In the genomic region with DNA sequence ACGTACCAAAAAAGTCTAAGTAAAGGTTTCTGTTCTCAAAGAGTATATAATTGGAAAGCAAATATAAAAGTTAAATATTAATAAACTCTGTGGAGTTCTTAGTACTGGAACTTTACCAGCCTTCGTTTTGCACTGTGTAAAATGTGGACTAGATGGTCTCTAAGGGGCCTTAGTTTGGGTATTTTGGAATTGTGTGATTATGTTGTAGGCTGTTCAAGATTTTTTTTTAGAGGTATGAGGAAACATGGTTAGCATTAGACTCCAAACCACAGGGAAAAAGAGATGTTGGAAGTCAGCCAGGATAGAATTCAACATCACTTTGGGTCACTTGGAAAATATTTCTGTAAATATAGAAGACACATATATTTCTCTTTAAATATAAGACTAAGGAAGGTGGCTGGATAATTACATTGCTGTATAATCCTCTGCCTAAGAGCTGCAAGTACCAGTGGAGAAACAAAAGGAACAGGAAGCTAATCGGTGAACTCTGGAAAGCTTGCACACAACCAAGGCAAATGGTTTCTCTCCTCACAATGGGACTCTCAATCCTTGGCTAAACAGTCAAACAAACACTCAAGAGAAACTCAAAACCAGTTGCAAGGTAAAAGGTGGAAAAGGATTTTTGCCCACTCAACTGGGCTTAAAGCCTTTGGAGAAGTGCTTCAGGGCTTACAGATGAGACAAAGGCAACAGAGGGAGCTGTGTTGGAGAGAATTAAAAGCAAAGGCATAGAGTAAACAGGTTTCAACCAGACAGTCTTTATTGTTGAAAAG, we compare ENCODE assay signal across 14 cellular contexts.
DNase-seq lines count a peak whose midpoint lies in the region; ATAC-seq and TF ChIP-seq lines count a peak whose summit lies in the region.
"Had no signal": no experiment of that assay in that cellular context is flagged by ENCODE, and none has a peak within 500 bp of the region (broad histone marks: within the 10 kb centered on the region; RNA-seq: fewer than 3 reads in every experiment).

No MANE protein-coding gene starts in this region.

- no peak overlapping the region for H2BK120ac ChIP-seq in mesenchymal stem cell (ENCODE audit: low read depth, low read length)

- no peak overlapping the region for H2BK15ac ChIP-seq in mesenchymal stem cell (ENCODE audit: low read depth, poor library complexity, severe bottlenecking)

- H2AK5ac ChIP-seq in mesenchymal stem cell (ENCODE audit: low read length, severe bottlenecking): no peak overlapping the region

- in situ Hi-C loops in transverse colon (cut with MboI; ENCODE audit: low pct_ligation_motif_present in 1 of 4, low pct_unique_long_range_greater_than_20kb in 1 of 4, low sequenced_read_pairs in 3 of 4): no loop called here

- no peak overlapping the region for H4K8ac ChIP-seq in mesenchymal stem cell (ENCODE audit: low read length)

- TF ChIP-seq CTCF in transverse colon (IDR thresholded peaks at IDR 0.05): no peak

- H3K4me3 ChIP-seq in mesenchymal stem cell (ENCODE audit: insufficient read depth in 1 of 2, low read depth in 1 of 2, low read length in 2 of 2) (no peak overlapping the region), transverse colon (no peak overlapping the region)
- H3K4me3 ChIP-seq: cardiac muscle cell, esophagus muscularis mucosa, vagina had no signal

- H3K4ac ChIP-seq in mesenchymal stem cell (ENCODE audit: low read depth in 1 of 2, low read length in 2 of 2): no peak overlapping the region

- H3K4me1 ChIP-seq in mesenchymal stem cell (ENCODE audit: control insufficient read depth, insufficient read depth, low read depth, low read length) (no peaks in the 10 kb centered on the region), transverse colon (peaks cover 0 to 13% (median 0%) of the 10 kb centered on the region in 4 donors)
- H3K4me1 ChIP-seq: esophagus muscularis mucosa, vagina had no signal

- no peak overlapping the region for H2AFZ ChIP-seq in mesenchymal stem cell (ENCODE audit: low read depth, low read length)

- no peak overlapping the region for H2BK5ac ChIP-seq in mesenchymal stem cell (ENCODE audit: low read depth, low read length, poor library complexity, severe bottlenecking)

- H3K79me1 ChIP-seq in mesenchymal stem cell (replicated peaks; ENCODE audit: low read length, poor library complexity, severe bottlenecking): no peaks in the 10 kb centered on the region

- no peak overlapping the region for H4K91ac ChIP-seq in mesenchymal stem cell (ENCODE audit: low read length)

- TF ChIP-seq POLR2A in transverse colon (IDR thresholded peaks at IDR 0.05): no peak

- H3K27me3 ChIP-seq in mesenchymal stem cell (ENCODE audit: control insufficient read depth in 1 of 2, insufficient read depth in 1 of 2, low read length in 2 of 2) (no peaks in the 10 kb centered on the region), transverse colon (no peaks in the 10 kb centered on the region)
- H3K27me3 ChIP-seq: cardiac muscle cell, esophagus muscularis mucosa, vagina had no signal

- no peaks in the 10 kb centered on the region for H3K9me3 ChIP-seq in mesenchymal stem cell (ENCODE audit: control insufficient read depth, low read length)
- H3K9me3 ChIP-seq in transverse colon: no peaks in the 10 kb centered on the region
- H3K9me3 ChIP-seq: esophagus muscularis mucosa, vagina had no signal

- no peak overlapping the region for H2BK12ac ChIP-seq in mesenchymal stem cell (ENCODE audit: low read length in 2 of 2)

- TF ChIP-seq EP300 in transverse colon (IDR thresholded peaks at IDR 0.05; ENCODE audit: low read depth): no peak

- ATAC-seq in GM18498 (IDR thresholded peaks at IDR 0.05; ENCODE audit: unreplicated experiment): no peak

- H3K14ac ChIP-seq in mesenchymal stem cell (ENCODE audit: low read length in 2 of 2): no peak overlapping the region

- H3K27ac ChIP-seq in mesenchymal stem cell (ENCODE audit: low read length, poor library complexity, severe bottlenecking) (no peak overlapping the region), transverse colon (no peak overlapping the region)
- H3K27ac ChIP-seq: cardiac muscle cell, esophagus muscularis mucosa, vagina had no signal

- 55% methylated on average over 2 of the region's 3 CpGs for WGBS in mesenchymal stem cell
- WGBS in transverse colon (ENCODE audit: low coverage in 1 of 2), 2 donors: 22 to 40% methylated on average over 3 of the region's 3 CpGs

- H3K18ac ChIP-seq in mesenchymal stem cell (ENCODE audit: low read depth in 1 of 2, low read length in 2 of 2): no peak overlapping the region

- no peaks in the 10 kb centered on the region for H3K36me3 ChIP-seq in mesenchymal stem cell (ENCODE audit: control insufficient read depth in 1 of 2, insufficient read depth in 2 of 2, low read depth in 1 of 2, low read length in 2 of 2)
- no peaks in the 10 kb centered on the region for H3K36me3 ChIP-seq in transverse colon
- H3K36me3 ChIP-seq: cardiac muscle cell, esophagus muscularis mucosa, vagina had no signal

- intact Hi-C loops in transverse colon (cut with DNase I; ENCODE audit: low total_unique reads): no loop called here

- DNase-seq in DMS153 treated with DMSO at 0.1 percent for 48 hours (lab: John Stamatoyannopoulos, UW; ENCODE audit: unreplicated experiment): peak; percentile 69
- DNase-seq in NCI-H2029 treated with DMSO at 0.1 percent for 48 hours (lab: John Stamatoyannopoulos, UW): peak; percentile 99
- DNase-seq in astrocyte of the hippocampus (ENCODE audit: low read depth, low spot score): peak; percentile 34
- peak; percentile 22 for DNase-seq in mesenchymal stem cell
- no peak for DNase-seq in activated naive CD4-positive, alpha-beta T cell treated with Interleukin-2 at 50 U/mL for 16 hours
- no peak for DNase-seq in transverse colon
- no peak for DNase-seq in DMS114 treated with DMSO at 0.1 percent for 48 hours (lab: John Stamatoyannopoulos, UW; ENCODE audit: unreplicated experiment)
- DNase-seq: activated CD4-positive, alpha-beta T cell treated with anti-CD3 and anti-CD28 coated beads, Interleukin-2, amount 10 ng/mL, durations not matched to agents 24 days and 14 days; immature natural killer cell; naive B cell had no signal

- no peak overlapping the region for H3K4me2 ChIP-seq in mesenchymal stem cell (ENCODE audit: low read length, poor library complexity, severe bottlenecking)

- no peak overlapping the region for H3K9ac ChIP-seq in mesenchymal stem cell (ENCODE audit: low read length)

- no peak overlapping the region for H3K23ac ChIP-seq in mesenchymal stem cell (ENCODE audit: low read length in 2 of 2)

Comparison
In these comparisons a context has a peak if more than half of its experiments do, and no peak if none do; other contexts are left out.
1. DNase-seq: peak in DMS153 treated with DMSO at 0.1 percent for 48 hours (single experiment), NCI-H2029 treated with DMSO at 0.1 percent for 48 hours (single experiment), astrocyte of the hippocampus (single experiment) and mesenchymal stem cell (single experiment); none in activated naive CD4-positive, alpha-beta T cell treated with Interleukin-2 at 50 U/mL for 16 hours (single experiment), transverse colon (single experiment) and DMS114 treated with DMSO at 0.1 percent for 48 hours (single experiment).